ENCODE assay signal across 8 cellular contexts in the genomic region with DNA sequence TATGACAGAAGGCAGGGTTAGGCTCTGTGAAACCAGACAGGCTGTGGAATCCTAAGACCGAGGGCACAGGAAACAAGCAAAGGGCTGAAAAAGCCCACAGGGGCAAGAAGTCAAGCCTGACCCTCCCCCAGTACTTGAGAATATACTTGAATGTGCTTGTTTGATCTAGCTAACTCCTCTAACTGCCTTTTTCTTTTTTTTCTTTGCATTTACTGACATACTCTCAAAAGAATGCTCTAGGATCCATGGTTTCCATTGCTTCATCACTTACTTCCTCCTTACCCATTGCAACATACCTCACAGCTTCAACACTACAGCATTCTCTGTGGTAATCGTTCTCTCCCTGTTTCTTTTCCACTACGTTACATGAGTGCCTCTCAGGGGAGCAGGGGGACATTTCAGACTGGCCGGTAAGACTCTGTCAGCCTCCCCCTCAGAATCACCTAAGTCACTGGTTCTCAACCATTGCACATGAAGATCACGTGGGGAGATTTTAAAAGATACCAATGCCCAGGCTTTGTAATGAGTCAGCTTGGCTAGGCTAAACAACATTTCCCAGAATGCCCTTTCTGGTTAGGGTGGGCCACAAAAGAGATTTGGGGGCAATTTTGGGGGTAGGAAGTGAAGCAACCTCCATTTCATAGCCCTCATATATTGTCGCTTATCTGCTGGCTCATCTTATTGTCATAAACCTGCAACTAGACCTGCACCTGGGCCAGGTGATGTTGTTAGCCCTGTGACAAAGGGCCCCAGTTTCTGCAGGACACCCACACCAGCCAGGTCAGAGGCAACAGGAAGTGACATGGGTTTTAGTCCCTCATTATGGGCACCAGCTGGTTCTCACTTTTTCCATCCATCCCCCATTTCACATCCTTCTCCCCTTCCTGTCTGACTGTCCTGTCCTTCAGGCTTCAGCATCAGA. TPM values are rescaled to one million over a fixed set of nuclear protein-coding genes. Genes with fewer than 3 reads are reported as not detected.
A peak's percentile ranks its signal among the peaks of the same experiment; 100 is the strongest.
DNase-seq lines count a peak whose midpoint lies in the region; ATAC-seq and TF ChIP-seq lines count a peak whose summit lies in the region.

No MANE protein-coding gene starts in this region.

- no peaks in the 10 kb centered on the region for H3K9me3 Mint-ChIP-seq in Caco-2 (ENCODE audit: unreplicated experiment)
- H3K9me3 Mint-ChIP-seq in activated T-helper 17 cell treated with anti-CD3 and anti-CD28 coated beads, Interleukin-2, amount 50 U/mL, for 72 hours = no peaks in the 10 kb centered on the region

- no peaks in the 10 kb centered on the region for H3K36me3 Mint-ChIP-seq in Caco-2 (ENCODE audit: insufficient read depth, unreplicated experiment)
- H3K36me3 Mint-ChIP-seq in activated T-helper 17 cell treated with anti-CD3 and anti-CD28 coated beads, Interleukin-2, amount 50 U/mL, for 72 hours (ENCODE audit: low read depth) = peaks cover 95% of the 10 kb centered on the region

- no peaks in the 10 kb centered on the region for H3K27me3 Mint-ChIP-seq in Caco-2 (ENCODE audit: insufficient read depth, unreplicated experiment)
- H3K27me3 Mint-ChIP-seq in activated T-helper 17 cell treated with anti-CD3 and anti-CD28 coated beads, Interleukin-2, amount 50 U/mL, for 72 hours = no peaks in the 10 kb centered on the region

- no peak for TF ChIP-seq POLR2A in suprapubic skin (IDR thresholded peaks at IDR 0.05)

- H3K4me2 ChIP-seq in Loucy (ENCODE audit: low read depth, low read length, poor library complexity, severe bottlenecking) = peak overlapping the region; percentile 68

- ATAC-seq in GM21367 (IDR thresholded peaks at IDR 0.05; ENCODE audit: unreplicated experiment) (peak; percentile 45), right cardiac atrium (peak; percentile 67 to 90)
- peak; percentile 63 for ATAC-seq in activated T-helper 17 cell treated with anti-CD3 and anti-CD28 coated beads, Interleukin-2, amount 50 U/mL, for 72 hours (replicated peaks)

- no peaks in the 10 kb centered on the region for H3K9me2 ChIP-seq in Loucy (replicated peaks; ENCODE audit: low read depth, low read length)

- H3K79me2 ChIP-seq in Loucy (ENCODE audit: insufficient read depth, low read length) = no peaks in the 10 kb centered on the region

- no peak overlapping the region for H2AFZ ChIP-seq in Loucy (ENCODE audit: low read length)

- 60% methylated on average over 6 of the region's 6 CpGs for WGBS in right cardiac atrium
- 71% methylated on average over 6 of the region's 6 CpGs for WGBS in suprapubic skin

- H3K4me1 ChIP-seq in Caco-2 (peaks cover 19% of the 10 kb centered on the region), Loucy (ENCODE audit: insufficient read depth, low read length, poor library complexity, severe bottlenecking) (peaks cover 62% of the 10 kb centered on the region), right cardiac atrium (ENCODE audit: control insufficient read depth, insufficient read depth, low read length) (no peaks in the 10 kb centered on the region), suprapubic skin (peaks cover 15% of the 10 kb centered on the region)

- peaks cover 4% of the 10 kb centered on the region; the same call in 1 of the 2 replicates for H3K9me3 ChIP-seq in Caco-2
- no peaks in the 10 kb centered on the region for H3K9me3 ChIP-seq in Loucy (ENCODE audit: insufficient read depth, low read depth, low read length)
- no peaks in the 10 kb centered on the region for H3K9me3 ChIP-seq in right cardiac atrium (ENCODE audit: control insufficient read depth, low read length)
- H3K9me3 ChIP-seq in suprapubic skin = no peaks in the 10 kb centered on the region

- CTCF ChIA-PET in Caco-2 (lab: Charles Lee) = interaction anchor here (0.5 to 1.0 kb wide), 3 partner anchors 24 to 214 kb away, joined by 3 read pairs; partner anchors contain the start of gene RSL24D1

- DNase-seq in Caco-2 (peak in 1 of 2 experiments; percentile 49), right cardiac atrium (peak in 1 of 3 donors; percentile 17), suprapubic skin (ENCODE audit: low spot score in 2 of 2) (no peak), NCI-H2107 (lab: John Stamatoyannopoulos, UW) (no peak), NCI-H526 treated with DMSO at 0.1 percent for 48 hours (lab: John Stamatoyannopoulos, UW) (no peak)

- H3K27me3 ChIP-seq in Caco-2 (replicated peaks; ENCODE audit: control insufficient read depth, insufficient read depth, low read length) (no peaks in the 10 kb centered on the region), Loucy (ENCODE audit: insufficient read depth, low read length, poor library complexity, severe bottlenecking) (no peaks in the 10 kb centered on the region), right cardiac atrium (ENCODE audit: control insufficient read depth, insufficient read depth) (no peaks in the 10 kb centered on the region), suprapubic skin (no peaks in the 10 kb centered on the region)

- H3K4me3 ChIP-seq in Caco-2 (ENCODE audit: low read depth, low read length) (no peak overlapping the region), Loucy (ENCODE audit: low read length, poor library complexity, severe bottlenecking) (peak overlapping the region; percentile 38), right cardiac atrium (ENCODE audit: low read length) (no peak overlapping the region), suprapubic skin (no peak overlapping the region)

- no peaks in the 10 kb centered on the region for H4K20me1 ChIP-seq in Loucy (ENCODE audit: insufficient read depth, low read length, poor library complexity, severe bottlenecking)

- TF ChIP-seq EP300 in suprapubic skin (IDR thresholded peaks at IDR 0.05) = no peak

- H3K9ac ChIP-seq in Loucy (ENCODE audit: low read depth, low read length, poor library complexity, severe bottlenecking) = peak overlapping the region; percentile 21

- peak overlapping the region; percentile 55 for H3K27ac Mint-ChIP-seq in Caco-2 (ENCODE audit: unreplicated experiment)
- peak overlapping the region; percentile 53 for H3K27ac Mint-ChIP-seq in activated T-helper 17 cell treated with anti-CD3 and anti-CD28 coated beads, Interleukin-2, amount 50 U/mL, for 72 hours

- TF ChIP-seq CTCF in Caco-2 (IDR thresholded peaks at IDR 0.05; ENCODE audit: insufficient read depth in 1 of 2, low read depth in 1 of 2, low read length in 1 of 2, severe bottlenecking in 1 of 2, unreplicated experiment in 1 of 2) (no peak), Loucy (conservative IDR thresholded peaks at IDR 0.05; ENCODE audit: low read length) (no peak), suprapubic skin (IDR thresholded peaks at IDR 0.05) (no peak)

- intact Hi-C loops in Caco-2 (cut with micrococcal nuclease; ENCODE audit: unreplicated experiment) (loop anchor here (1.0 kb wide), 2 partner anchors 29 to 69 kb away; no protein-coding TSS in a partner anchor), right cardiac atrium (cut with DNase I) (loop anchor here in 2 of 4 donors (5.0 kb wide), 1 partner anchor 71 kb away; no protein-coding TSS in a partner anchor)

- peaks cover 13% of the 10 kb centered on the region; the same call in 1 of the 2 replicates for H3F3A ChIP-seq in Loucy (ENCODE audit: low read depth)

- H3K4me3 Mint-ChIP-seq in Caco-2 (ENCODE audit: unreplicated experiment) = peak overlapping the region; percentile 1
- H3K4me3 Mint-ChIP-seq in activated T-helper 17 cell treated with anti-CD3 and anti-CD28 coated beads, Interleukin-2, amount 50 U/mL, for 72 hours = peak overlapping the region; percentile 28

- BruUV-seq in Caco-2 (replicated peaks; lab: Mats Ljungman, UMichigan) = no TSS peak

- POLR2A ChIA-PET in Caco-2 (lab: Charles Lee) = no interaction called here

- H3K4me1 Mint-ChIP-seq in Caco-2 (ENCODE audit: low read depth, unreplicated experiment) = peaks cover 14% of the 10 kb centered on the region
- peaks cover 48% of the 10 kb centered on the region for H3K4me1 Mint-ChIP-seq in activated T-helper 17 cell treated with anti-CD3 and anti-CD28 coated beads, Interleukin-2, amount 50 U/mL, for 72 hours

- H3K27ac ChIP-seq in right cardiac atrium (ENCODE audit: low read length) (no peak overlapping the region), suprapubic skin (peak overlapping the region; percentile 19)

- H3K36me3 ChIP-seq in Caco-2 (ENCODE audit: control insufficient read depth, insufficient read depth, low read length) (no peaks in the 10 kb centered on the region), Loucy (ENCODE audit: insufficient read depth, low read length) (peaks cover 35% of the 10 kb centered on the region; the same call in 1 of the 2 replicates), suprapubic skin (peaks cover 5% of the 10 kb centered on the region)

RNA-seq across cellular contexts. Expression of gene RSL24D1, which starts 24.6 kb away (rescaled TPM):
- total RNA-seq in Caco-2 (2022) = 122 and 124 TPM in 2 replicates
- 100 to 1,000 TPM; 107 to 111 TPM for total RNA-seq in activated T-helper 17 cell treated with anti-CD3 and anti-CD28 coated beads, Interleukin-2, amount 50 U/mL, for 72 hours
- 10 to 100 TPM; 54.0 to 59.2 (median 56.3) TPM for total RNA-seq in right cardiac atrium
- 54.3 TPM for polyA plus RNA-seq in right cardiac atrium
- 10 to 100 TPM; 52.1 to 56.9 (median 53.7) TPM for total RNA-seq in suprapubic skin
